Comparison of ENCODE assay signal across 14 cellular contexts in the genomic region with DNA sequence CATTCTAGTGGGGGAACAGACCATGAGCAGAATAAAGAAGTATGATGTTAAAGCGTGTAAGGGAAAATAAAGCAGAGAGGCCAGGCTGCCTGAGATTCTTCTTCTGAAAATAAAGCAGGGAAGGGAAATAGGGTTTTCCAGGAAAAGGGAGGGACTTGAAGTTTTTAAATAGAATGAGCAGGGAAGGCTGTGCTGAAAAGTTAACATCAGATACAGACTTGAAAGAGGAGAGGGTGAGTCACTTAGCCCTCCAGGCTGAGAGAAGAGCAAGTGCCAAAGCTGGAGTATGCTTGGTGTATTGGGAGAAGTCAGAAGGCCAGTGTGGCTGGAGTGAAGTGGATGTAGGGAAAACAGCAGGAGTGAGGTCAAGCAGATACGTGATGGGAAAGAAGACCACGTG. TPM values are rescaled to one million over a fixed set of nuclear protein-coding genes. Genes with fewer than 3 reads are reported as not detected.
DNase-seq lines count a peak whose midpoint lies in the region; ATAC-seq and TF ChIP-seq lines count a peak whose summit lies in the region.
"Had no signal": no experiment of that assay in that cellular context is flagged by ENCODE, and none has a peak within 500 bp of the region (broad histone marks: within the 10 kb centered on the region; RNA-seq: fewer than 3 reads in every experiment).

No MANE protein-coding gene starts in this region.

- H3K9me3 ChIP-seq in lung (ENCODE audit: control insufficient read depth in 2 of 2, insufficient read depth in 1 of 2, low read length in 1 of 2) (no peaks in the 10 kb centered on the region), MM.1S (replicated peaks; ENCODE audit: insufficient read depth, low read length) (no peaks in the 10 kb centered on the region)

- peak overlapping the region in 1 of 2 donors; percentile 9 for H3K27ac ChIP-seq in lung (ENCODE audit: low read depth in 1 of 2, low read length in 1 of 2)
- no peak overlapping the region for H3K27ac ChIP-seq in MM.1S (ENCODE audit: low read length)

- H3K4me3 ChIP-seq in lung (no peak overlapping the region), MM.1S (ENCODE audit: low read length) (no peak overlapping the region)

- TF ChIP-seq CTCF in AG09319 (IDR thresholded peaks at IDR 0.05; ENCODE audit: low read depth, low read length), result no peak
- no peak for TF ChIP-seq CTCF in lung (IDR thresholded peaks at IDR 0.05; ENCODE audit: control extremely low read depth, extremely low read depth)
- TF ChIP-seq CTCF in MM.1S (IDR thresholded peaks at IDR 0.05; ENCODE audit: low read length), result no peak

- H3K36me3 ChIP-seq in lung (ENCODE audit: control insufficient read depth in 2 of 2, insufficient read depth in 2 of 2, low read length in 2 of 2) (no peaks in the 10 kb centered on the region), MM.1S (replicated peaks; ENCODE audit: insufficient read depth, low read length) (no peaks in the 10 kb centered on the region)

- H3K79me2 ChIP-seq in MM.1S (ENCODE audit: low read length), result no peaks in the 10 kb centered on the region

- no peaks in the 10 kb centered on the region for H3K9me2 ChIP-seq in MM.1S (replicated peaks; ENCODE audit: insufficient read depth, low read length)

- no peak overlapping the region for H2AFZ ChIP-seq in MM.1S (ENCODE audit: low read length)

- no peak overlapping the region for H3K4me2 ChIP-seq in MM.1S (ENCODE audit: low read depth, low read length)

- DNase-seq in AG09319 (ENCODE audit: extremely low read depth, low read depth) (peak; percentile 60), LHCN-M2 (ENCODE audit: low read depth) (peak; percentile 59), dermis blood vessel endothelial cell (peak; percentile 67), lung (ENCODE audit: low spot score) (peak; percentile 45), MM.1S (no peak), T-helper 9 cell (no peak)
- DNase-seq: activated CD4-positive, CD25-positive, alpha-beta regulatory T cell; activated naive CD4-positive, alpha-beta T cell treated with anti-CD3 and anti-CD28 coated beads, Interleukin-2, amount 10 ng/mL, durations not matched to agents 7 days and 5 days; CD4-positive, alpha-beta T cell; naive B cell; NCI-H1105 treated with DMSO at 0.1 percent for 48 hours; stimulated activated CD4-positive, alpha-beta T cell treated with anti-CD3 and anti-CD28 coated beads, Interleukin-2, amount 100 ng/mL, for 24 hours had no signal

- H3K4me1 ChIP-seq in lung (ENCODE audit: control insufficient read depth in 2 of 2, insufficient read depth in 2 of 2, low read length in 2 of 2) (peaks cover 2 to 12% of the 10 kb centered on the region in 2 donors), MM.1S (ENCODE audit: low read length) (no peaks in the 10 kb centered on the region)

- no peaks in the 10 kb centered on the region for H4K20me1 ChIP-seq in MM.1S (ENCODE audit: insufficient read depth, low read length)

- H3K27me3 ChIP-seq in lung (ENCODE audit: control insufficient read depth, insufficient read depth) (no peaks in the 10 kb centered on the region), MM.1S (replicated peaks; ENCODE audit: insufficient read depth, low read length) (no peaks in the 10 kb centered on the region)

- ATAC-seq in lung (ENCODE audit: insufficient read depth, low FRiP score), result peak; percentile 72
- no peak for ATAC-seq in GM21367 (IDR thresholded peaks at IDR 0.05; ENCODE audit: unreplicated experiment)
- ATAC-seq in GM21737 (IDR thresholded peaks at IDR 0.05; ENCODE audit: unreplicated experiment), result no peak

- no peak overlapping the region for H3K9ac ChIP-seq in MM.1S (ENCODE audit: low read length)

- 34 to 62% methylated on average over 3 of the region's 3 CpGs for WGBS in lung, 2 donors

- H3F3A ChIP-seq in MM.1S (ENCODE audit: insufficient read depth, low read length), result no peaks in the 10 kb centered on the region

RNA-seq across cellular contexts. Expression of gene PLK4, which starts 10.0 kb away (rescaled TPM):
- total RNA-seq in LHCN-M2 (2014; rRNA removed) (31.1 and 47.5 TPM in 2 replicates), dermis blood vessel endothelial cell (7.1 and 25.7 TPM in 2 replicates), lung (10 to 100 TPM in 1 of 2 donors, 1 to 10 TPM in 1; 2.4 to 13.3 TPM)
- 4.5 TPM for polyA plus RNA-seq in LHCN-M2 (2012)
- polyA plus RNA-seq in lung, result 1 to 10 TPM; 1.2 to 1.3 TPM

Comparison
In these comparisons a context has a peak if more than half of its experiments do, and no peak if none do; other contexts are left out.
1. DNase-seq: peak in AG09319 (single experiment), LHCN-M2 (single experiment), dermis blood vessel endothelial cell (single experiment) and lung (single experiment); none in MM.1S (single experiment) and T-helper 9 cell (single experiment).